ENCODE assay signal across 8 cellular contexts in genomic region chr19:8413593-8413923, GRCh38. TPM values are rescaled to one million over a fixed set of nuclear protein-coding genes. Genes with fewer than 3 reads are reported as not detected.
DNase-seq lines count a peak whose midpoint lies in the region; ATAC-seq and TF ChIP-seq lines count a peak whose summit lies in the region.
"Had no signal": no experiment of that assay in that cellular context is flagged by ENCODE, and none has a peak within 500 bp of the region (broad histone marks: within the 10 kb centered on the region; RNA-seq: fewer than 3 reads in every experiment).

No MANE protein-coding gene starts in this region.

- H3K36me3 ChIP-seq in iPS-18a (ENCODE audit: control insufficient read depth, low read depth, low read length), result no peaks in the 10 kb centered on the region

- H3K27me3 ChIP-seq in iPS-18a (ENCODE audit: control insufficient read depth, insufficient read depth, low read length), result peaks cover 10% of the 10 kb centered on the region

- TF ChIP-seq CTCF in HFFc6 (IDR thresholded peaks at IDR 0.05), result no peak

- peak; percentile 3 for ATAC-seq in stimulated activated naive CD8-positive, alpha-beta T cell treated with anti-CD3 and anti-CD28 coated beads, Interleukin-15, amount 100 ng/mL, for 72 hours
- ATAC-seq in HG02678 (IDR thresholded peaks at IDR 0.05; ENCODE audit: unreplicated experiment), result no peak

- H3K9ac ChIP-seq in iPS-18a (ENCODE audit: low read length), result peak overlapping the region; percentile 10

- CTCF ChIA-PET in activated CD4-positive, alpha-beta memory T cell treated with anti-CD3 and anti-CD28 coated beads for 36 hours (lab: Charles Lee), result interaction anchor here (0.7 to 6.2 kb wide), 29 partner anchors 8 to 228 kb away, joined by 3 to 84 read pairs (median 4); partner anchors contain the start of genes HNRNPM, KANK3, MYO1F and ZNF414

- POLR2A ChIA-PET in activated CD4-positive, alpha-beta memory T cell treated with anti-CD3 and anti-CD28 coated beads for 36 hours (lab: Charles Lee), result interaction anchor here (0.7 to 2.3 kb wide), 5 partner anchors 28 to 100 kb away, joined by 3 to 16 read pairs (median 7); partner anchors contain the start of genes HNRNPM and ZNF414

- H3K4me3 Mint-ChIP-seq in HFFc6, result peak overlapping the region; percentile 75
- H3K4me3 Mint-ChIP-seq in activated CD4-positive, alpha-beta memory T cell treated with anti-CD3 and anti-CD28 coated beads for 36 hours, result peak overlapping the region; percentile 67
- H3K4me3 Mint-ChIP-seq in stimulated activated naive CD8-positive, alpha-beta T cell treated with anti-CD3 and anti-CD28 coated beads, Interleukin-15, amount 100 ng/mL, for 72 hours, result peak overlapping the region; percentile 53 to 58

- H3K4me1 ChIP-seq in iPS-18a (ENCODE audit: control insufficient read depth, low read depth, low read length), result no peaks in the 10 kb centered on the region

- H3K27ac ChIP-seq in iPS-18a (ENCODE audit: low read length), result no peak overlapping the region

- intact Hi-C loops in activated CD4-positive, alpha-beta memory T cell treated with anti-CD3 and anti-CD28 coated beads for 36 hours (cut with micrococcal nuclease), result loop anchor here (1.0 to 2.0 kb wide), 4 partner anchors 23 to 167 kb away; partner anchors contain the start of genes HNRNPM and RAB11B

- H3K9me3 Mint-ChIP-seq in HFFc6, result no peaks in the 10 kb centered on the region
- H3K9me3 Mint-ChIP-seq in activated CD4-positive, alpha-beta memory T cell treated with anti-CD3 and anti-CD28 coated beads for 36 hours, result no peaks in the 10 kb centered on the region
- no peaks in the 10 kb centered on the region for H3K9me3 Mint-ChIP-seq in stimulated activated naive CD8-positive, alpha-beta T cell treated with anti-CD3 and anti-CD28 coated beads, Interleukin-15, amount 100 ng/mL, for 72 hours

- H3K27ac Mint-ChIP-seq in HFFc6, result no peak overlapping the region
- H3K27ac Mint-ChIP-seq in activated CD4-positive, alpha-beta memory T cell treated with anti-CD3 and anti-CD28 coated beads for 36 hours, result no peak overlapping the region
- no peak overlapping the region for H3K27ac Mint-ChIP-seq in stimulated activated naive CD8-positive, alpha-beta T cell treated with anti-CD3 and anti-CD28 coated beads, Interleukin-15, amount 100 ng/mL, for 72 hours

- no peaks in the 10 kb centered on the region for H3K9me3 ChIP-seq in iPS-18a (ENCODE audit: control insufficient read depth, low read depth, low read length)

- DNase-seq in HFFc6 (no peak), dermis blood vessel endothelial cell (no peak), NCI-H187 treated with DMSO at 0.1 percent for 48 hours (lab: John Stamatoyannopoulos, UW) (no peak)
- no peak for DNase-seq in activated CD4-positive, alpha-beta memory T cell treated with anti-CD3 and anti-CD28 coated beads for 36 hours
- no peak for DNase-seq in stimulated activated naive CD8-positive, alpha-beta T cell treated with anti-CD3 and anti-CD28 coated beads, Interleukin-15, amount 100 ng/mL, for 72 hours

- H3K36me3 Mint-ChIP-seq in HFFc6 (ENCODE audit: low read depth), result no peaks in the 10 kb centered on the region
- H3K36me3 Mint-ChIP-seq in activated CD4-positive, alpha-beta memory T cell treated with anti-CD3 and anti-CD28 coated beads for 36 hours, result no peaks in the 10 kb centered on the region

- H3K4me3 ChIP-seq in iPS-18a (ENCODE audit: low read length), result peak overlapping the region; percentile 69

- H3K27me3 Mint-ChIP-seq in HFFc6 (ENCODE audit: insufficient read depth), result peaks cover 2% of the 10 kb centered on the region; the same call in 1 of the 2 replicates
- H3K27me3 Mint-ChIP-seq in activated CD4-positive, alpha-beta memory T cell treated with anti-CD3 and anti-CD28 coated beads for 36 hours, result no peaks in the 10 kb centered on the region
- H3K27me3 Mint-ChIP-seq in stimulated activated naive CD8-positive, alpha-beta T cell treated with anti-CD3 and anti-CD28 coated beads, Interleukin-15, amount 100 ng/mL, for 72 hours, result no peaks in the 10 kb centered on the region

- H3K4me1 Mint-ChIP-seq in HFFc6 (ENCODE audit: low read depth), result peaks cover 11% of the 10 kb centered on the region; the same call in 1 of the 2 replicates
- H3K4me1 Mint-ChIP-seq in activated CD4-positive, alpha-beta memory T cell treated with anti-CD3 and anti-CD28 coated beads for 36 hours (ENCODE audit: low read depth), result peaks cover 11% of the 10 kb centered on the region
- peaks cover 10% of the 10 kb centered on the region for H3K4me1 Mint-ChIP-seq in stimulated activated naive CD8-positive, alpha-beta T cell treated with anti-CD3 and anti-CD28 coated beads, Interleukin-15, amount 100 ng/mL, for 72 hours

RNA-seq across cellular contexts. Expression of gene MARCHF2, which starts 0.5 kb away (rescaled TPM):
- total RNA-seq in HFFc6 (2021; fragmentation: NEBNext Ultra II Directional; extraction: Animal tissue kit (Norgen Biotek cat#: 25700)), result 10 to 100 TPM; 23.5 to 30.2 (median 26.0) TPM
- total RNA-seq in activated CD4-positive, alpha-beta memory T cell treated with anti-CD3 and anti-CD28 coated beads for 36 hours, result 10 to 100 TPM; 14.5 to 16.0 TPM
- 165 and 247 TPM in 2 replicates for total RNA-seq in dermis blood vessel endothelial cell

RNA-seq across cellular contexts. Expression of gene RAB11B, which starts 23.4 kb away (rescaled TPM):
- 100 to 1,000 TPM in 1 of 6 experiments, 10 to 100 TPM in 5; 82.5 to 107 (median 92.4) TPM for total RNA-seq in HFFc6 (2021; fragmentation: NEBNext Ultra II Directional; extraction: Animal tissue kit (Norgen Biotek cat#: 25700))
- total RNA-seq in activated CD4-positive, alpha-beta memory T cell treated with anti-CD3 and anti-CD28 coated beads for 36 hours, result 10 to 100 TPM; 74.2 to 74.9 TPM
- total RNA-seq in dermis blood vessel endothelial cell, result 34.5 and 124 TPM in 2 replicates

RNA-seq across cellular contexts. Expression of gene HNRNPM, which starts 31.2 kb away (rescaled TPM):
- total RNA-seq in HFFc6 (2021; fragmentation: NEBNext Ultra II Directional; extraction: Animal tissue kit (Norgen Biotek cat#: 25700)), result 100 to 1,000 TPM; 144 to 217 (median 194) TPM
- total RNA-seq in activated CD4-positive, alpha-beta memory T cell treated with anti-CD3 and anti-CD28 coated beads for 36 hours, result 100 to 1,000 TPM; 237 to 238 TPM
- 58.7 and 126 TPM in 2 replicates for total RNA-seq in dermis blood vessel endothelial cell

RNA-seq across cellular contexts. Expression of gene ANGPTL4, which starts 49.6 kb away (rescaled TPM):
- total RNA-seq in HFFc6 (2021; fragmentation: NEBNext Ultra II Directional; extraction: Animal tissue kit (Norgen Biotek cat#: 25700)), result 1 to 10 TPM; 1.5 to 9.8 (median 2.0) TPM
- 1 to 10 TPM; 1.7 to 2.9 TPM for total RNA-seq in activated CD4-positive, alpha-beta memory T cell treated with anti-CD3 and anti-CD28 coated beads for 36 hours
- total RNA-seq in dermis blood vessel endothelial cell, result 4.3 and 8.7 TPM in 2 replicates
- total RNA-seq: HT1080 had no signal
